Comparison of ENCODE assay signal across 11 cellular contexts in the genomic region with DNA sequence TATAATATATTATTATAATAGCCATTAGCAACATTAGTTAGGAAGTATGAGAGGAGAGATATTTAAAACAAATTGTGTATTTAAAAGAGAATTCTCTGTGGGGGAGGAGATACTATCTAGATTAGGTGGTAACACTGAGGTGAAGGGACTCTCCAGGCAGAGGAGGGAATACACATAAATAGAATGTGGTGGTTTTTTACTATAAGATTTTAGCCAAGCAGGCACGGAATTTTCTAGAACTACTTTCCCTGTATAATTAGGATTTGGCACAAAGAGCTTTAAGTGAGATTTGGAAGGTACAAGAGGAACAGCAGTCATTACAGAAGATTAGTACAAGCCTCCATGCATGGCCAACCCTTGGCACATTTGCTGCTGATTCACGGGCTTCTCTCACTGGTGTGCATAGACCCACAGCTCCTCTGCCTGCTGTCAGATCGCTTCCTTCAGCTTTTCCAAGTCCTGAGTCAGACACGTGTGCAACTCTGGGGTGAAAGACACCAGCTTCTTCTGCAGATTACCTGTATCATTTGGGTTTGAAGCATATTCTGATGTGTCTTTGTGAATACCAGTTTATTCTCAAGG.
DNase-seq lines count a peak whose midpoint lies in the region; ATAC-seq and TF ChIP-seq lines count a peak whose summit lies in the region.
"Had no signal": no experiment of that assay in that cellular context is flagged by ENCODE, and none has a peak within 500 bp of the region (broad histone marks: within the 10 kb centered on the region; RNA-seq: fewer than 3 reads in every experiment).

No MANE protein-coding gene starts in this region.

- WGBS in transverse colon (ENCODE audit: low coverage in 1 of 2), 2 donors = 48 to 59% methylated on average over 2 to 4 of the region's 4 CpGs

- H3K79me2 ChIP-seq in SU-DHL-6 (ENCODE audit: insufficient read depth, low read length) = no peaks in the 10 kb centered on the region

- no peak for TF ChIP-seq CTCF in SU-DHL-6 (IDR thresholded peaks at IDR 0.05; ENCODE audit: insufficient read depth, low read length, poor library complexity, severe bottlenecking)
- TF ChIP-seq CTCF in Peyer's patch (IDR thresholded peaks at IDR 0.05) = no peak
- TF ChIP-seq CTCF in transverse colon (IDR thresholded peaks at IDR 0.05) = no peak

- H3K4me2 ChIP-seq in BLaER1 (peak overlapping the region; percentile 67), SU-DHL-6 (ENCODE audit: low read depth, low read length, poor library complexity, severe bottlenecking) (peak overlapping the region; percentile 69)

- H4K20me1 ChIP-seq in BLaER1 = no peaks in the 10 kb centered on the region
- H4K20me1 ChIP-seq in SU-DHL-6 (ENCODE audit: low read depth, low read length) = no peaks in the 10 kb centered on the region

- in situ Hi-C loops in transverse colon (cut with MboI; ENCODE audit: low pct_ligation_motif_present in 1 of 4, low pct_unique_long_range_greater_than_20kb in 1 of 4, low sequenced_read_pairs in 3 of 4) = no loop called here

- intact Hi-C loops in transverse colon (cut with DNase I; ENCODE audit: low total_unique reads) = no loop called here

- no peaks in the 10 kb centered on the region for H3K9me3 ChIP-seq in BLaER1
- no peaks in the 10 kb centered on the region for H3K9me3 ChIP-seq in SU-DHL-6 (ENCODE audit: insufficient read depth, low read length)
- H3K9me3 ChIP-seq in Peyer's patch = no peaks in the 10 kb centered on the region
- H3K9me3 ChIP-seq in transverse colon = peaks cover 0 to 3% of the 10 kb centered on the region in 2 donors
- H3K9me3 ChIP-seq: SJSA1 had no signal

- H3K36me3 ChIP-seq in BLaER1 = no peaks in the 10 kb centered on the region
- no peaks in the 10 kb centered on the region for H3K36me3 ChIP-seq in SU-DHL-6 (ENCODE audit: low read length)
- no peaks in the 10 kb centered on the region for H3K36me3 ChIP-seq in Peyer's patch
- no peaks in the 10 kb centered on the region for H3K36me3 ChIP-seq in transverse colon
- H3K36me3 ChIP-seq: SJSA1 had no signal

- no peak overlapping the region for H3K9ac ChIP-seq in BLaER1
- H3K9ac ChIP-seq in SU-DHL-6 (ENCODE audit: low read length) = peak overlapping the region; percentile 45

- no peaks in the 10 kb centered on the region for H3K9me2 ChIP-seq in SU-DHL-6 (replicated peaks; ENCODE audit: insufficient read depth, low read length)

- peak overlapping the region; percentile 91 for H2AFZ ChIP-seq in SU-DHL-6 (ENCODE audit: low read depth, low read length, severe bottlenecking)

- H3F3A ChIP-seq in SU-DHL-6 (ENCODE audit: insufficient read depth) = no peaks in the 10 kb centered on the region; the same call in 1 of the 2 replicates

- TF ChIP-seq POLR2A in Peyer's patch (IDR thresholded peaks at IDR 0.05) (no peak), transverse colon (IDR thresholded peaks at IDR 0.05) (no peak)

- no peak for TF ChIP-seq EP300 in transverse colon (IDR thresholded peaks at IDR 0.05; ENCODE audit: low read depth)

- DNase-seq in Peyer's patch (no peak), transverse colon (no peak), SIG-M5 treated with dmso at 0.1 percent for 504 hours (lab: John Stamatoyannopoulos, UW; ENCODE audit: unreplicated experiment) (no peak), T-helper 1 cell (no peak)
- DNase-seq: activated gamma-delta T cell; effector memory CD8-positive, alpha-beta T cell had no signal

- H3K27ac ChIP-seq in BLaER1 (no peak overlapping the region), SU-DHL-6 (ENCODE audit: low read depth, low read length) (no peak overlapping the region), Peyer's patch (no peak overlapping the region), transverse colon (no peak overlapping the region)
- H3K27ac ChIP-seq: SJSA1 had no signal

- ATAC-seq in GM19395 (IDR thresholded peaks at IDR 0.05; ENCODE audit: unreplicated experiment) = peak; percentile 59
- ATAC-seq in HG03045 (IDR thresholded peaks at IDR 0.05; ENCODE audit: unreplicated experiment) = peak; percentile 75
- ATAC-seq: effector memory CD8-positive, alpha-beta T cell had no signal

- H3K4me3 ChIP-seq in BLaER1 = no peak overlapping the region; the same call in 1 of the 2 replicates
- peak overlapping the region; percentile 52 for H3K4me3 ChIP-seq in SU-DHL-6 (ENCODE audit: insufficient read depth, low read length, poor library complexity, severe bottlenecking)
- H3K4me3 ChIP-seq in Peyer's patch = no peak overlapping the region
- no peak overlapping the region for H3K4me3 ChIP-seq in transverse colon
- H3K4me3 ChIP-seq: SJSA1 had no signal

- H3K27me3 ChIP-seq in BLaER1 (no peaks in the 10 kb centered on the region), SU-DHL-6 (ENCODE audit: low read length) (no peaks in the 10 kb centered on the region), Peyer's patch (no peaks in the 10 kb centered on the region), transverse colon (no peaks in the 10 kb centered on the region)
- H3K27me3 ChIP-seq: SJSA1 had no signal

- H3K4me1 ChIP-seq in BLaER1 (peaks cover 40% of the 10 kb centered on the region), Peyer's patch (no peaks in the 10 kb centered on the region), transverse colon (no peaks in the 10 kb centered on the region)
- H3K4me1 ChIP-seq: SJSA1 had no signal
